ENCODE assay signal across 1 cellular context in the genomic region with DNA sequence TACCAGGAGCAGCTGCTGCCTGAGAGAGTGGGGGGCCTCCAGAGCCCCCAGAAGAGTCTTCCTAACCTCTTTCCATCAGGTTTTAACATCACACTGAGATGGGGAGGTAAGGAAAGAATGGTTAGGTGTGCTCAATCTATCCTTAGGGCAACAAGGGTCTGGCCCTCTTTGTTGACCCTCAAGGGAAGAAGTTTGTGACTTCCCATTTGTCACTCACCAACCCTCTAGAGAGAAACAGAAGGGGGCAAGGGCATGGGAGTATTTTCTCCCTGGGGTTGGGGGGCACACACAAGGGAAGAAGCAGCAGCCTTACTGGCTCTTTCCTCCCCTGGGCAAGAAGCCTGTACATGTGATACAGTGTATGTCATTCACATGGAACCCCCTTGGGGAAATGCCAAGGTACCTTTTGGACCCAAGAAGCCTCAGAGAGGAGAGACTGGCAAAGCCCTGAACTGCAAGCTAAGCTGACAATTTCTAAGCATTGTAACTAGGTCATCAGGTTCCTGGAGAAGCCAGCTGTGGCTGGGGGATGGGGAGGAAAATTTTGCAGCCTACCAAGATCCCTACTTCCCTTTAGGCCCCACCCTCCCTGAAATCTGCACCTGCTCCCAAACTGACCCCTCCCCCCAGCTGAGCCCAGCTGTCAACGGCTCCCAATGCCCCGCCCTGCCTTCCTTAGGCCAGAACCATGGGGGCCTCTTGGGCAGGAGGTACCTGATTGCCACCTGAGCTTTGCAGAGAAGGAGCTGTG.
TF ChIP-seq lines count a peak whose summit lies in the region.

No MANE protein-coding gene starts in this region.

TF ChIP-seq in K562, 482 proteins besides CTCF, POLR2A, EP300 and RAD21 (continued from another document and continues in another):
- TF ChIP-seq BHLHE40 (IDR thresholded peaks at IDR 0.05; ENCODE audit: low read length): peak; percentile 50; the same call in 1 of the 2 replicates
- 0 out of 2 replicates have a peak, but pooled peaks have one; percentile 8 for TF ChIP-seq ZNF592 (IDR thresholded peaks at IDR 0.05)
- TF ChIP-seq ZNF3 (CRISPR knock-in tag; IDR thresholded peaks at IDR 0.05): no peak
- peak; percentile 76 to 81; a peak in 1 of 4 replicates for TF ChIP-seq SIN3A (IDR thresholded peaks at IDR 0.05; ENCODE audit: borderline replicate concordance in 2 of 2, control insufficient read depth in 1 of 2, low read depth in 2 of 2, low read length in 2 of 2)
- TF ChIP-seq GABPB1 (CRISPR knock-in tag; IDR thresholded peaks at IDR 0.05): 0 out of 2 replicates have a peak, but pooled peaks have one; percentile 15
- peak; percentile 27; the same call in 1 of the 2 replicates for TF ChIP-seq CTBP1 (IDR thresholded peaks at IDR 0.05; ENCODE audit: borderline replicate concordance)
- TF ChIP-seq TAL1 (IDR thresholded peaks at IDR 0.05): peak; percentile 11; the same call in 1 of the 2 replicates
- no peak for TF ChIP-seq ILK (tag; IDR thresholded peaks at IDR 0.05; ENCODE audit: borderline replicate concordance, low read depth)
- peak in 1 of 2 experiments; percentile 40; a peak in 2 of 4 replicates for TF ChIP-seq MNT (conservative IDR thresholded peaks at IDR 0.05)
- peak; percentile 72 for TF ChIP-seq MEIS2 (IDR thresholded peaks at IDR 0.05; ENCODE audit: partially characterized antibody)
- TF ChIP-seq, protein P1, sequence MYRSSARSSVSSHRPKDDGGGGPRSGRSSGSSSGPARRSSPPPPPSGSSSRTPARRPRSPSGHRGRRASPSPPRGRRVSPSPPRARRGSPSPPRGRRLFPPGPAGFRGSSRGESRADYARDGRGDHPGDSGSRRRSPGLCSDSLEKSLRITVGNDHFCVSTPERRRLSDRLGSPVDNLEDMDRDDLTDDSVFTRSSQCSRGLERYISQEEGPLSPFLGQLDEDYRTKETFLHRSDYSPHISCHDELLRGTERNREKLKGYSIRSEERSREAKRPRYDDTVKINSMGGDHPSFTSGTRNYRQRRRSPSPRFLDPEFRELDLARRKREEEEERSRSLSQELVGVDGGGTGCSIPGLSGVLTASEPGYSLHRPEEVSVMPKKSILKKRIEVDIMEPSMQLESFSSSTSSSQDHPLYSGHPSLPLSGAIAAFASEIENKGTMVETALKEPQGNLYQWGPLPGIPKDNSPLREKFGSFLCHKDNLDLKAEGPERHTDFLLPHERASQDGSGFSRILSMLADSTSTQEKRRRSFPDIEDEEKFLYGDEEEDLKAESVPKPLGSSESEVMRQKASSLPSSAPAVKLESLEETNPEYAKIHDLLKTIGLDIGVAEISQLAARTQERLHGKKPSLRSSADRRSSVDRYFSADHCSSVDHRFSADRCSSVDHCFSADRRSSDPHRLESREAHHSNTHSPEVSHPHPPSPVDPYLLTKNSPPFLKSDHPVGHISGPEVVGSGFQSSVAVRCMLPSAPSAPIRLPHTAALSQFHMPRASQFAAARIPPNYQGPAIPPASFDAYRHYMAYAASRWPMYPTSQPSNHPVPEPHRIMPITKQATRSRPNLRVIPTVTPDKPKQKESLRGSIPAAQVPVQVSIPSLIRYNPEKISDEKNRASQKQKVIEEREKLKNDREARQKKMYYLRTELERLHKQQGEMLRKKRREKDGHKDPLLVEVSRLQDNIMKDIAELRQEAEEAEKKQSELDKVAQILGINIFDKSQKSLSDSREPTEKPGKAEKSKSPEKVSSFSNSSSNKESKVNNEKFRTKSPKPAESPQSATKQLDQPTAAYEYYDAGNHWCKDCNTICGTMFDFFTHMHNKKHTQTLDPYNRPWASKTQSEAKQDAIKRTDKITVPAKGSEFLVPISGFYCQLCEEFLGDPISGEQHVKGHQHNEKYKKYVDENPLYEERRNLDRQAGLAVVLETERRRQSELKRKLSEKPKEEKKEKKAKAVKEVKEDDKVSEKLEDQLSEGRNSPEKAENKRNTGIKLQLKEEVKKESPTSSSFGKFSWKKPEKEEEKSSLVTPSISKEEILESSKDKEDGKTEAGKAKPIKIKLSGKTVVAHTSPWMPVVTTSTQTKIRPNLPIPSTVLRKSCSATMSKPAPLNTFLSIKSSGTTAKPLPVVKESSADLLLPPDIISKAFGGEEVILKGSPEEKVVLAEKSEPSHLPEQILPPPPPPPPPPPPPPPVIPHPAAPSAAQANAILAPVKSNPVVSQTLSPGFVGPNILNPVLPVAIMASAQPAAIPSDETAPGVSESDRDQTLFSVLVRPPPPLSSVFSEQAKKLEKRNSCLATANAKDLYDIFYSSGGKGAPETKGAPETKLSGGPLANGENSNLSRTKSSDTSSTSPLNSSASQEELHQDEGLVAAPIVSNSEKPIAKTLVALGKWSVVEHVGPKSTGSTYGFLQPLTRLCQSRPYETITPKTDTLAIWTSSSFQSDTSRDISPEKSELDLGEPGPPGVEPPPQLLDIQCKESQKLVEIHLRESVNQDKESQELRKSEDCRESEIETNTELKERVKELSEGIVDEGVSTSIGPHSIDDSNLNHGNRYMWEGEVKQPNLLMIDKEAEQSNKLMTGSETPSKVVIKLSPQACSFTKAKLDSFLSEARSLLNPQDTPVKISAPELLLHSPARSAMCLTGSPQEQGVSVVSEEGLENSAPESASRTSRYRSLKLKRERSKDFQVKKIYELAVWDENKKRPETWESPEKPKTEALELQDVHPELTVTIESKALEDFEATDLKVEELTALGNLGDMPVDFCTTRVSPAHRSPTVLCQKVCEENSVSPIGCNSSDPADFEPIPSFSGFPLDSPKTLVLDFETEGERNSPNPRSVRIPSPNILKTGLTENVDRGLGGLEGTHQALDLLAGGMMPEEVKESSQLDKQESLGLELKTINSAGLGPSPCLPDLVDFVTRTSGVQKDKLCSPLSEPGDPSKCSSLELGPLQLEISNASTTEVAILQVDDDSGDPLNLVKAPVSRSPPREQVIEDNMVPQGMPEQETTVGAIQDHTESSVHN (IDR thresholded peaks at IDR 0.05; ENCODE audit: borderline replicate concordance in 1 of 2, low read depth in 1 of 2): peak in 1 of 2 experiments; percentile 71; a peak in 1 of 4 replicates
- TF ChIP-seq ZBTB17 (CRISPR knock-in tag; IDR thresholded peaks at IDR 0.05): no peak
- no peak for TF ChIP-seq TAF15 (IDR thresholded peaks at IDR 0.05; ENCODE audit: low read depth, low read length)
- no peak for TF ChIP-seq RUNX1 (IDR thresholded peaks at IDR 0.05; ENCODE audit: low read depth)
- TF ChIP-seq BCL6 (CRISPR knock-in tag; IDR thresholded peaks at IDR 0.05): no peak
- no peak for TF ChIP-seq ZNF277 (CRISPR knock-in tag; IDR thresholded peaks at IDR 0.05; ENCODE audit: borderline replicate concordance)
- no peak for TF ChIP-seq PHTF2 (CRISPR knock-in tag; IDR thresholded peaks at IDR 0.05)
- TF ChIP-seq ARNT (IDR thresholded peaks at IDR 0.05): no peak
- TF ChIP-seq CBFA2T2 (conservative IDR thresholded peaks at IDR 0.05): peak; percentile 77; the same call in 1 of the 2 replicates
- no peak for TF ChIP-seq ATF7 (IDR thresholded peaks at IDR 0.05)
- TF ChIP-seq TCF3 (CRISPR knock-in tag; IDR thresholded peaks at IDR 0.05): peak; percentile 39
- TF ChIP-seq KDM5B (IDR thresholded peaks at IDR 0.05; ENCODE audit: insufficient replicate concordance, low read depth, low read length): no peak
- no peak for TF ChIP-seq E2F3 (CRISPR knock-in tag; IDR thresholded peaks at IDR 0.05)
- no peak for TF ChIP-seq ATF4 (CRISPR knock-in tag; IDR thresholded peaks at IDR 0.05)
- no peak for TF ChIP-seq NELFE (IDR thresholded peaks at IDR 0.05; ENCODE audit: insufficient read depth, insufficient read length)
- no peak for TF ChIP-seq ZNF431 (CRISPR knock-in tag; IDR thresholded peaks at IDR 0.05)
- TF ChIP-seq SNAPC5 (CRISPR knock-in tag; IDR thresholded peaks at IDR 0.05): no peak
- no peak for TF ChIP-seq CBX2 (IDR thresholded peaks at IDR 0.05; ENCODE audit: insufficient read depth, low read length, poor library complexity, severe bottlenecking)
- TF ChIP-seq HDAC1 (IDR thresholded peaks at IDR 0.05): peak in 1 of 2 experiments; percentile 54; a peak in 2 of 4 replicates
- TF ChIP-seq GTF2F1 (IDR thresholded peaks at IDR 0.05; ENCODE audit: low read depth, low read length): no peak
- TF ChIP-seq SAP30 (IDR thresholded peaks at IDR 0.05; ENCODE audit: borderline replicate concordance, insufficient read depth, low read depth, low read length, poor library complexity, severe bottlenecking): peak; percentile 45
- no peak for TF ChIP-seq U2AF1 (optimal IDR thresholded peaks at IDR 0.05; ENCODE audit: low read depth, low read length)
- TF ChIP-seq HNRNPUL1 (IDR thresholded peaks at IDR 0.05; ENCODE audit: low read length): no peak
- TF ChIP-seq, protein P2, sequence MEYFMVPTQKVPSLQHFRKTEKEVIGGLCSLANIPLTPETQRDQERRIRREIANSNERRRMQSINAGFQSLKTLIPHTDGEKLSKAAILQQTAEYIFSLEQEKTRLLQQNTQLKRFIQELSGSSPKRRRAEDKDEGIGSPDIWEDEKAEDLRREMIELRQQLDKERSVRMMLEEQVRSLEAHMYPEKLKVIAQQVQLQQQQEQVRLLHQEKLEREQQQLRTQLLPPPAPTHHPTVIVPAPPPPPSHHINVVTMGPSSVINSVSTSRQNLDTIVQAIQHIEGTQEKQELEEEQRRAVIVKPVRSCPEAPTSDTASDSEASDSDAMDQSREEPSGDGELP (CRISPR knock-in tag; IDR thresholded peaks at IDR 0.05; ENCODE audit: borderline replicate concordance): peak; percentile 98
- TF ChIP-seq GATA2 (CRISPR knock-in tag; IDR thresholded peaks at IDR 0.05): no peak
- TF ChIP-seq MYNN (IDR thresholded peaks at IDR 0.05): 0 out of 2 replicates have a peak, but pooled peaks have one; percentile 60
- no peak for TF ChIP-seq MYNN (CRISPR knock-in tag; IDR thresholded peaks at IDR 0.05)
